Comparison of ENCODE assay signal across 8 cellular contexts in genomic region chr4:56544573-56545131, GRCh38. TPM values are rescaled to one million over a fixed set of nuclear protein-coding genes. Genes with fewer than 3 reads are reported as not detected.
DNase-seq lines count a peak whose midpoint lies in the region; ATAC-seq, FAIRE-seq and TF ChIP-seq lines count a peak whose summit lies in the region.

No MANE protein-coding gene starts in this region.

- TF ChIP-seq CTCF in AG09319 (IDR thresholded peaks at IDR 0.05; ENCODE audit: low read depth, low read length) (peak; percentile 88), HepG2 (CRISPR knock-in tag; IDR thresholded peaks at IDR 0.05) (peak; percentile 98)

- H3K4me2 ChIP-seq in HepG2 (ENCODE audit: low read depth, low read length), result peak overlapping the region; percentile 88

- H2AFZ ChIP-seq in HepG2 (ENCODE audit: low read length), result peak overlapping the region; percentile 76

- peak overlapping the region; percentile 26; the same call in 1 of the 2 replicates for H3K9ac ChIP-seq in HepG2 (ENCODE audit: insufficient read depth, low read depth, low read length)

- intact Hi-C loops in HepG2 (cut with micrococcal nuclease; ENCODE audit: unreplicated experiment), result loop anchor here (1.0 to 2.0 kb wide), 4 partner anchors 78 to 256 kb away; partner anchors contain the start of genes AASDH and SRP72

- no peaks in the 10 kb centered on the region for H3K36me3 ChIP-seq in HepG2 (replicated peaks in 1 of 2; ENCODE audit: control insufficient read depth in 1 of 2, insufficient read depth in 2 of 2, low read length in 2 of 2)

- no peak for TF ChIP-seq POLR2A in HepG2 (IDR thresholded peaks at IDR 0.05; ENCODE audit: insufficient read depth in 1 of 2, low read depth in 2 of 2, low read length in 2 of 2)

- POLR2A ChIA-PET in HepG2 (lab: Yijun Ruan, JAX), result interaction anchor here (0.6 to 0.7 kb wide), 2 partner anchors 109 to 158 kb away, joined by 3 read pairs; partner anchors contain the start of genes AASDH and PPAT

- peak; percentile 100 for ATAC-seq in GM19023 (IDR thresholded peaks at IDR 0.05; ENCODE audit: unreplicated experiment)
- peak; percentile 98 for ATAC-seq in HG03196 (IDR thresholded peaks at IDR 0.05; ENCODE audit: unreplicated experiment)
- ATAC-seq in HepG2, result peak; percentile 99

- no peaks in the 10 kb centered on the region for H3K79me2 ChIP-seq in HepG2 (ENCODE audit: insufficient read depth, low read length)

- TF ChIP-seq RAD21 in HepG2 (CRISPR knock-in tag; IDR thresholded peaks at IDR 0.05), result peak; percentile 91

- H3K9me3 ChIP-seq in HepG2 (ENCODE audit: low read length), result no peaks in the 10 kb centered on the region

- WGBS in HepG2 (ENCODE audit: low lambda C conversion rate), result under 1% methylated on average over 29 of the region's 33 CpGs

- H3K27ac ChIP-seq in HepG2 (ENCODE audit: extremely low read length, insufficient read depth, low read length), result no peak overlapping the region

- 0 out of 2 replicates have a peak, but pooled peaks cover 11% of the 10 kb centered on the region for H3K4me1 ChIP-seq in HepG2 (ENCODE audit: insufficient read depth, low read length)

- TF ChIP-seq EP300 in HepG2 (IDR thresholded peaks at IDR 0.05; ENCODE audit: low read depth in 2 of 2, low read length in 2 of 2) (0 out of 4 replicates have a peak, but pooled peaks of 1 of the 2 experiments have one; percentile 13), HepG2 (CRISPR knock-in tag; IDR thresholded peaks at IDR 0.05; ENCODE audit: borderline replicate concordance) (no peak)

- FAIRE-seq in HepG2 (lab: Jason Lieb, UNC), result peak; percentile 74

- H3K27me3 ChIP-seq in HepG2 (ENCODE audit: control insufficient read depth in 1 of 2, insufficient read depth in 2 of 2, low read length in 2 of 2), result 0 out of 5 replicates have a peak, but pooled peaks cover 0 to 4% of the 10 kb centered on the region in 2 experiments

- peak overlapping the region; percentile 35 to 67 (median 39) for H3K4me3 ChIP-seq in HepG2 (replicated peaks in 1 of 3; ENCODE audit: insufficient read depth in 1 of 3, low read depth in 2 of 3, low read length in 3 of 3)

- BruUV-seq in HepG2 (replicated peaks; lab: Mats Ljungman, UMichigan), result no TSS peak

- in situ Hi-C loops in HepG2 (cut with HindIII; ENCODE audit: extremely low pct_ligation_motif_present, low pct_unique_long_range_greater_than_20kb), result no loop called here

- H4K20me1 ChIP-seq in HepG2 (ENCODE audit: insufficient read depth, low read length), result no peaks in the 10 kb centered on the region

- CTCF ChIA-PET in HepG2 (lab: Yijun Ruan, JAX; ENCODE audit: low intra/inter-chr PET ratio, low total read pairs), result interaction anchor here (0.8 to 2.1 kb wide), 3 partner anchors 119 to 292 kb away, joined by 4 to 12 read pairs (median 5); no protein-coding TSS in a partner anchor

- peak; percentile 38 for DNase-seq in AG09319 (ENCODE audit: extremely low read depth, low read depth)
- DNase-seq in NCI-H524 (lab: John Stamatoyannopoulos, UW), result peak; percentile 66 to 78
- peak; percentile 69 to 79 for DNase-seq in activated CD4-positive, alpha-beta T cell treated with anti-CD3 and anti-CD28 coated beads, Interleukin-2, amount 50 U/mL, for 24 hours (ENCODE audit: low read depth in 1 of 2, low spot score in 1 of 2)
- DNase-seq in dedifferentiated amniotic fluid mesenchymal stem cell (ENCODE audit: extremely low spot score), result peak; percentile 48
- DNase-seq in HepG2 (ENCODE audit: low spot score), result peak; percentile 78
- peak; percentile 89 for DNase-seq in stimulated activated CD4-positive, alpha-beta T cell treated with anti-CD3 and anti-CD28 coated beads, Interleukin-4, amount 100 ng/mL, for 1 hour

TF ChIP-seq in HepG2, 621 proteins besides CTCF, POLR2A, EP300 and RAD21 (continues in another document):
- TF ChIP-seq TGIF2 (CRISPR knock-in tag; IDR thresholded peaks at IDR 0.05) (no peak), ZNF614 (CRISPR knock-in tag; IDR thresholded peaks at IDR 0.05; ENCODE audit: borderline replicate concordance) (0 out of 2 replicates have a peak, but pooled peaks have one; percentile 57), ZNF17 (CRISPR knock-in tag; IDR thresholded peaks at IDR 0.05) (no peak), AFF4 (CRISPR knock-in tag; IDR thresholded peaks at IDR 0.05) (no peak), SMAD1 (CRISPR knock-in tag; IDR thresholded peaks at IDR 0.05; ENCODE audit: borderline replicate concordance, low read depth) (0 out of 2 replicates have a peak, but pooled peaks have one; percentile 47), RARG (CRISPR knock-in tag; IDR thresholded peaks at IDR 0.05; ENCODE audit: low read depth) (no peak), ZNF446 (CRISPR knock-in tag; IDR thresholded peaks at IDR 0.05) (no peak), XBP1 (CRISPR knock-in tag; IDR thresholded peaks at IDR 0.05) (no peak), IKZF1 (IDR thresholded peaks at IDR 0.05) (no peak), ZNF879 (CRISPR knock-in tag; IDR thresholded peaks at IDR 0.05) (no peak), KMT2A (CRISPR knock-in tag; IDR thresholded peaks at IDR 0.05) (peak; percentile 65; the same call in 1 of the 2 replicates)

RNA-seq across cellular contexts. Expression of gene ARL9, which starts 39.1 kb away (rescaled TPM):
- total RNA-seq in HepG2 (2016; rRNA removed; fragmentation: Illumina TruSeq; extraction: Trizol), result not detected in 2 replicates
- total RNA-seq in HepG2 (2016; cell fraction: cytosol; rRNA removed; fragmentation: Illumina TruSeq; extraction: Trizol; ENCODE audit: low read depth), result not detected in 2 replicates
- 0.13 TPM in 1 of 2 replicates, not detected in the other for total RNA-seq in HepG2 (2016; cell fraction: insoluble cytoplasmic fraction; rRNA removed; fragmentation: Illumina TruSeq; extraction: Trizol)
- not detected in 2 replicates for total RNA-seq in HepG2 (2016; cell fraction: membrane; rRNA removed; fragmentation: Illumina TruSeq; extraction: Trizol)
- total RNA-seq in HepG2 (2016; cell fraction: nucleus; rRNA removed; fragmentation: Illumina TruSeq; extraction: Trizol), result not detected in 2 replicates
- polyA plus RNA-seq in HepG2 (2011; rRNA removed), result not detected in 2 replicates
- not detected in 2 replicates for polyA plus RNA-seq in HepG2 (2011; cell fraction: cytosol; rRNA removed)
- not detected in 2 replicates for polyA plus RNA-seq in HepG2 (2011; cell fraction: nucleus; rRNA removed)
- not detected in 2 replicates for polyA plus RNA-seq in HepG2 (2012)
- polyA plus RNA-seq in HepG2 (2016; cell fraction: cytosol; fragmentation: Illumina TruSeq; extraction: Trizol; ENCODE audit: low read depth), result not detected in 2 replicates
- not detected in 2 replicates for polyA plus RNA-seq in HepG2 (2016; cell fraction: insoluble cytoplasmic fraction; fragmentation: Illumina TruSeq; extraction: Trizol; ENCODE audit: low read depth)
- polyA plus RNA-seq in HepG2 (2016; cell fraction: membrane; fragmentation: Illumina TruSeq; extraction: Trizol; ENCODE audit: low read depth), result not detected in 2 replicates
- polyA plus RNA-seq in HepG2 (2016; cell fraction: nucleus; fragmentation: Illumina TruSeq; extraction: Trizol; ENCODE audit: insufficient read depth, low read depth), result not detected in 2 replicates
- polyA minus RNA-seq in HepG2 (2011; rRNA and poly(A)+ RNA removed; ENCODE audit: low replicate concordance), result not detected in 2 replicates
- not detected in 2 replicates for polyA minus RNA-seq in HepG2 (2011; cell fraction: cytosol; rRNA and poly(A)+ RNA removed)
- polyA minus RNA-seq in HepG2 (2011; cell fraction: nucleus; rRNA and poly(A)+ RNA removed), result 0.37 TPM in 1 of 2 replicates, not detected in the other

Comparison
In these comparisons a context has a peak if more than half of its experiments do, and no peak if none do; other contexts are left out.
1. DNase-seq: peak in every context shown above with its lines; median percentile 89 in stimulated activated CD4-positive, alpha-beta T cell treated with anti-CD3 and anti-CD28 coated beads, Interleukin-4, amount 100 ng/mL, for 1 hour; 78 in HepG2; 74 in activated CD4-positive, alpha-beta T cell treated with anti-CD3 and anti-CD28 coated beads, Interleukin-2, amount 50 U/mL, for 24 hours; 72 in NCI-H524; 48 in dedifferentiated amniotic fluid mesenchymal stem cell; 38 in AG09319.